ENCODE assay signal across 15 cellular contexts in the genomic region with DNA sequence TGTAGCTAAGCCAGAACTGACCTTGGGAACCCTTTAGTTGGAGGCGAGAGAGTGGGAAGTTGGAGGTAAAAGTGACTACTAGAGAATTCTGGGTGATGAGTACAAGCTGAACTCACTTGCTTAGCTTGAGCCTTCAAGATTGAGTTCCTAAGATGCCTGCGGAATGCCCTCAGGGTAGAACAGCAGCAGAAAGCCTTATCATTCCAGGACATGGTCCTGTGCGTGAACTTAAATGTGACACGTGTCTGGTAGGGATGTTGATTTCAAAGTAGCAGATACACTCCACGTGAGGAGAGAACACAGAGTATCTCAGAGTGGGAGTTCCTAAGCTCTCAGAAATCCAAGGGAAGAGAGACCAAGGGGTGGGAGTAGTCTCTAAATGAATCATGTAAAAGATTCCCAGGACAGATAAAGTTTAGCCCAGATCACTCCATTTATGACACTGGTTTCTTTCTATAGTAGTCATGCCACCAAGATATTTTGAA.
DNase-seq lines count a peak whose midpoint lies in the region; ATAC-seq, FAIRE-seq and TF ChIP-seq lines count a peak whose summit lies in the region.
"Had no signal": no experiment of that assay in that cellular context is flagged by ENCODE, and none has a peak within 500 bp of the region (broad histone marks: within the 10 kb centered on the region; RNA-seq: fewer than 3 reads in every experiment).

No MANE protein-coding gene starts in this region.

- in situ Hi-C loops in ACHN (cut with HindIII; ENCODE audit: low pct_ligation_motif_present, low pct_unique_long_range_greater_than_20kb, low sequenced_read_pairs): no loop called here

- FAIRE-seq in RCC 7860 (lab: Jason Lieb, UNC) (peak; percentile 7), frontal cortex (lab: Jason Lieb, UNC) (no peak)

- H2BK120ac ChIP-seq in mesendoderm (ENCODE audit: low read depth, low read length): no peak overlapping the region

- H4K5ac ChIP-seq in mesendoderm (ENCODE audit: low read length): no peak overlapping the region

- no peaks in the 10 kb centered on the region for H3K36me3 ChIP-seq in mesendoderm (ENCODE audit: control insufficient read depth, insufficient read depth, low read length)
- H3K36me3 ChIP-seq: MG63, neural progenitor cell, SJCRH30 had no signal

- H2AK5ac ChIP-seq in mesendoderm (ENCODE audit: low read length): peak overlapping the region; percentile 67

- no peak overlapping the region for H3K4me2 ChIP-seq in mesendoderm (ENCODE audit: low read length)
- H3K4me2 ChIP-seq: neural progenitor cell had no signal

- H3K4me1 ChIP-seq in mesendoderm (ENCODE audit: control insufficient read depth, low read depth, low read length) (peaks cover 3% of the 10 kb centered on the region), foreskin keratinocyte (no peaks in the 10 kb centered on the region)
- H3K4me1 ChIP-seq: neural progenitor cell, SJCRH30 had no signal

- H3K56ac ChIP-seq in mesendoderm (ENCODE audit: low read length): no peak overlapping the region

- no peaks in the 10 kb centered on the region for H3K79me1 ChIP-seq in mesendoderm (ENCODE audit: low read length)

- no peak overlapping the region for H3K9ac ChIP-seq in mesendoderm (ENCODE audit: low read length)
- H3K9ac ChIP-seq: neural progenitor cell had no signal

- H3K27me3 ChIP-seq in mesendoderm (ENCODE audit: insufficient read depth, low read length, poor library complexity) (no peaks in the 10 kb centered on the region), foreskin keratinocyte (no peaks in the 10 kb centered on the region)
- H3K27me3 ChIP-seq: MG63, neural progenitor cell, SJCRH30 had no signal

- no peak overlapping the region for H2BK15ac ChIP-seq in mesendoderm (replicated peaks; ENCODE audit: low read depth)

- no peak for TF ChIP-seq CTCF in foreskin keratinocyte (conservative IDR thresholded peaks at IDR 0.05)

- no peak overlapping the region for H3K18ac ChIP-seq in mesendoderm (ENCODE audit: low read length)

- WGBS in mesendoderm (ENCODE audit: extremely low coverage, insufficient coverage, low lambda C conversion rate): no CpG with 5 or more reads among the region's 5 CpGs

- H3K23ac ChIP-seq in mesendoderm (ENCODE audit: low read length): no peak overlapping the region

- DNase-seq in ACHN (peak; percentile 15), RCC 7860 (ENCODE audit: low spot score) (peak; percentile 12), mesendoderm (peak; percentile 83), frontal cortex (ENCODE audit: low spot score in 2 of 2) (no peak), foreskin keratinocyte (no peak), ureter (ENCODE audit: low spot score) (no peak)
- DNase-seq: aorta, MG63, NCI-H2107, SJCRH30, T-helper 9 cell had no signal

- H3K4me3 ChIP-seq in mesendoderm (ENCODE audit: low read length): no peak overlapping the region
- H3K4me3 ChIP-seq: coronary artery, MG63, neural progenitor cell, SJCRH30 had no signal

- H3K27ac ChIP-seq in mesendoderm (ENCODE audit: low read depth, low read length) (no peak overlapping the region), foreskin keratinocyte (no peak overlapping the region)
- H3K27ac ChIP-seq: coronary artery, neural progenitor cell, SJCRH30 had no signal

- H4K8ac ChIP-seq in mesendoderm (ENCODE audit: low read depth, low read length): no peak overlapping the region

- no peak overlapping the region for H2BK5ac ChIP-seq in mesendoderm (ENCODE audit: low read length)

- no peak overlapping the region for H3K4ac ChIP-seq in mesendoderm (ENCODE audit: low read depth, low read length)

- H3K79me2 ChIP-seq in mesendoderm (ENCODE audit: control insufficient read depth, insufficient read depth, low read length): no peaks in the 10 kb centered on the region

- ATAC-seq in GM21528 (IDR thresholded peaks at IDR 0.05; ENCODE audit: low FRiP score, unreplicated experiment): peak; percentile 5
- ATAC-seq in foreskin keratinocyte: no peak
- no peak for ATAC-seq in HG02623 (IDR thresholded peaks at IDR 0.05; ENCODE audit: unreplicated experiment)

Comparison
In these comparisons a context has a peak if more than half of its experiments do, and no peak if none do; other contexts are left out.
1. DNase-seq: peak in ACHN (single experiment), RCC 7860 (single experiment) and mesendoderm (single experiment); none in frontal cortex (0 of 2), foreskin keratinocyte (0 of 2) and ureter (single experiment).